ENCODE assay signal across 20 cellular contexts in genomic region chr21:32593690-32594089, GRCh38. TPM values are rescaled to one million over a fixed set of nuclear protein-coding genes. Genes with fewer than 3 reads are reported as not detected.
"Had no signal": no experiment of that assay in that cellular context is flagged by ENCODE, and none has a peak within 500 bp of the region (broad histone marks: within the 10 kb centered on the region; RNA-seq: fewer than 3 reads in every experiment).

No MANE protein-coding gene starts in this region.

- H3K9me3 ChIP-seq: MG63, SK-N-SH had no signal

- H3K4me3 ChIP-seq: MG63 had no signal

- H3K27me3 ChIP-seq: MG63 had no signal

- DNase-seq: Karpas-422, KG1, MG63, NCI-H1092, NCI-H1105 treated with DMSO at 0.1 percent for 48 hours, NCI-H1417 treated with DMSO at 0.1 percent for 48 hours, NCI-H146, NCI-H1694 treated with DMSO at 0.1 percent for 48 hours, NCI-H1930, NCI-H2081, NCI-H2107, NCI-H2227 treated with DMSO at 0.1 percent for 48 hours, NCI-H524, NCI-H526 treated with DMSO at 0.1 percent for 48 hours, NCI-H748 treated with DMSO at 0.1 percent for 48 hours, RPMI8226, SHP77, SK-N-SH, SW 1271 had no signal

- H3K9ac ChIP-seq: SK-N-SH had no signal

RNA-seq across cellular contexts. Expression of gene TCP10L, which starts 8.4 kb away (rescaled TPM):
- total RNA-seq: SK-MEL-5 had no signal
